8 cellular contexts compared by ENCODE assay signal in genomic region chr6:2988426-2989331, GRCh38.
DNase-seq lines count a peak whose midpoint lies in the region; ATAC-seq, FAIRE-seq and TF ChIP-seq lines count a peak whose summit lies in the region.

No MANE protein-coding gene starts in this region.

- FAIRE-seq in GM19239 (lab: Jason Lieb, UNC) = no peak

- peak; percentile 72 for TF ChIP-seq CTCF in GM13976 (IDR thresholded peaks at IDR 0.05; ENCODE audit: borderline replicate concordance, control extremely low read depth, extremely low read depth, insufficient read depth, missing control alignments)

- in situ Hi-C loops in GM13976 (cut with MboI; ENCODE audit: low sequenced_read_pairs, unreplicated experiment) = no loop called here

- peak; percentile 42 for ATAC-seq in HG02870 (IDR thresholded peaks at IDR 0.05; ENCODE audit: unreplicated experiment)

- DNase-seq in GM13976 (ENCODE audit: low spot score) (peak; percentile 78), NCI-H146 treated with DMSO at 0.1 percent for 48 hours (lab: John Stamatoyannopoulos, UW; ENCODE audit: unreplicated experiment) (peak; percentile 52), T-helper 2 cell (peak; percentile 53 to 85 (median 68)), astrocyte of the hippocampus (ENCODE audit: low read depth, low spot score) (peak; percentile 97), hippocampal formation (lab: John Stamatoyannopoulos, UW) (peak; percentile 85 to 90), retina (peak; percentile 97), GM19239 (ENCODE audit: insufficient read length, low spot score) (no peak)
